ENCODE assay signal across 1 cellular context in genomic region chr4:24915121-24915922, GRCh38.
TF ChIP-seq lines count a peak whose summit lies in the region.

No MANE protein-coding gene starts in this region.

TF ChIP-seq in GM12878, 131 proteins besides CTCF, POLR2A, EP300 and RAD21:
- no peak for TF ChIP-seq ZZZ3 (IDR thresholded peaks at IDR 0.05; ENCODE audit: control insufficient read depth, insufficient read length, low read depth)
- TF ChIP-seq RBBP5 (conservative IDR thresholded peaks at IDR 0.05), result no peak
- no peak for TF ChIP-seq NR2F1 (conservative IDR thresholded peaks at IDR 0.05)
- TF ChIP-seq PAX5 (IDR thresholded peaks at IDR 0.05; ENCODE audit: borderline replicate concordance, low read depth, low read length), result no peak
- TF ChIP-seq HDGF (IDR thresholded peaks at IDR 0.05), result no peak
- no peak for TF ChIP-seq HDAC6 (IDR thresholded peaks at IDR 0.05; ENCODE audit: unreplicated experiment)
- TF ChIP-seq ATF2 (IDR thresholded peaks at IDR 0.05; ENCODE audit: low read length), result no peak
- no peak for TF ChIP-seq MTA2 (IDR thresholded peaks at IDR 0.05; ENCODE audit: low read depth)
- no peak for TF ChIP-seq ZNF217 (IDR thresholded peaks at IDR 0.05)
- no peak for TF ChIP-seq KAT2A (conservative IDR thresholded peaks at IDR 0.05; ENCODE audit: control insufficient read depth, low read depth, low read length)
- no peak for TF ChIP-seq ZNF207 (IDR thresholded peaks at IDR 0.05; ENCODE audit: borderline replicate concordance)
- no peak for TF ChIP-seq ZSCAN29 (IDR thresholded peaks at IDR 0.05)
- no peak for TF ChIP-seq CUX1 (IDR thresholded peaks at IDR 0.05; ENCODE audit: insufficient replicate concordance, low read depth, low read length)
- TF ChIP-seq BCLAF1 (IDR thresholded peaks at IDR 0.05), result no peak
- TF ChIP-seq BACH1 (IDR thresholded peaks at IDR 0.05; ENCODE audit: borderline replicate concordance), result no peak
TF ChIP-seq in GM12878: peak in this region for 0.
